9 cellular contexts compared by ENCODE assay signal in the genomic region with DNA sequence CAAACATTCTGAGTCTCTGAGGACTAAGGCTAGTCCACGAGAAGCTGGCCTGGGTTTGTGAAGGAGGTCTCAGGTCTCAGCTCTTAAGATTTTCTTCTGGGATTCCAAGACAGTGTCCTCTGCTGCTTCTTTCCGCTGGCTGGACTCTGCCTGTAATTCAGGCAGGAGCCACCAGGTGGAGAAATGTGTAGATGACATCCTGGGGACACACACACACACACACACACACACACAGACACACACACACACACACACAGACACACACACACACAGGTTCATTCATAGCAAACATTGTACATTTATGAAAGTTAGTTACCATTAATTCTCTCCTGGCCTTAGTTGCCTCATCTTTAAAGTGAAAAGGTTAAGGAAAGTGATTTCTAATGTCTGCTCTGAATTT. TPM values are rescaled to one million over a fixed set of nuclear protein-coding genes. Genes with fewer than 3 reads are reported as not detected.
A peak's percentile ranks its signal among the peaks of the same experiment; 100 is the strongest.
DNase-seq lines count a peak whose midpoint lies in the region; ATAC-seq and TF ChIP-seq lines count a peak whose summit lies in the region.
"Not testable (repeated sequence)": the region's sequence is repeated elsewhere in the genome, so short reads cannot be mapped to it uniquely, and the experiment has no call there.
"Had no signal": no experiment of that assay in that cellular context is flagged by ENCODE, and none has a peak within 500 bp of the region (broad histone marks: within the 10 kb centered on the region; RNA-seq: fewer than 3 reads in every experiment).

No MANE protein-coding gene starts in this region.

- not testable (repeated sequence) for H3K4me1 Mint-ChIP-seq in CD14-positive monocyte; activated CD4-positive, alpha-beta T cell treated with anti-CD3 and anti-CD28 coated beads, Interleukin-2, amount 10 ng/mL, durations not matched to agents 7 days and 5 days; memory B cell

- not testable (repeated sequence) for H3K27ac Mint-ChIP-seq in CD14-positive monocyte; activated CD4-positive, alpha-beta T cell treated with anti-CD3 and anti-CD28 coated beads, Interleukin-2, amount 10 ng/mL, durations not matched to agents 7 days and 5 days; memory B cell

- TF ChIP-seq CTCF in CD14-positive monocyte (IDR thresholded peaks at IDR 0.05) (peak; percentile 19), OCI-LY7 (conservative IDR thresholded peaks at IDR 0.05; ENCODE audit: low read length) (peak; percentile 61), epithelial cell of proximal tubule (conservative IDR thresholded peaks at IDR 0.05; ENCODE audit: low read depth, low read length) (peak; percentile 43)
- TF ChIP-seq CTCF in HEK293 (tag by site-specific recombination; IDR thresholded peaks at IDR 0.05): not testable (repeated sequence)

- H3K36me3 Mint-ChIP-seq in CD14-positive monocyte; activated CD4-positive, alpha-beta T cell treated with anti-CD3 and anti-CD28 coated beads, Interleukin-2, amount 10 ng/mL, durations not matched to agents 7 days and 5 days (ENCODE audit: low read depth); memory B cell: not testable (repeated sequence)

- not testable (repeated sequence) for H3K27ac ChIP-seq in HEK293 (ENCODE audit: extremely low read depth, low read depth, low read length); OCI-LY7 (ENCODE audit: low read depth, low read length, poor library complexity, severe bottlenecking)

- peak; percentile 27 for ATAC-seq in memory B cell (ENCODE audit: low read depth)

- not testable (repeated sequence) for H3K36me3 ChIP-seq in HEK293 (ENCODE audit: control insufficient read depth in 2 of 2, insufficient read depth in 1 of 2, low read length in 2 of 2); OCI-LY7 (ENCODE audit: insufficient read depth, low read length)

- peaks cover 5 to 12% (median 7%) of the 10 kb centered on the region in 3 donors for H3K27me3 Mint-ChIP-seq in CD14-positive monocyte (ENCODE audit: low read depth in 3 of 3)
- H3K27me3 Mint-ChIP-seq in activated CD4-positive, alpha-beta T cell treated with anti-CD3 and anti-CD28 coated beads, Interleukin-2, amount 10 ng/mL, durations not matched to agents 7 days and 5 days: peaks cover 39% of the 10 kb centered on the region
- H3K27me3 Mint-ChIP-seq in memory B cell: not testable (repeated sequence)

- not testable (repeated sequence) for BruUV-seq in OCI-LY7 (replicated peaks; lab: Mats Ljungman, UMichigan)

- not testable (repeated sequence) for H3K4me3 ChIP-seq in HEK293 (ENCODE audit: low read depth, low read length); OCI-LY7 (ENCODE audit: low read depth, low read length, poor library complexity, severe bottlenecking); epithelial cell of proximal tubule (ENCODE audit: low read depth, low read length)

- not testable (repeated sequence) for H3K9me2 ChIP-seq in OCI-LY7 (ENCODE audit: insufficient read depth, low read length)

- H3K9me3 Mint-ChIP-seq in CD14-positive monocyte; activated CD4-positive, alpha-beta T cell treated with anti-CD3 and anti-CD28 coated beads, Interleukin-2, amount 10 ng/mL, durations not matched to agents 7 days and 5 days; memory B cell: not testable (repeated sequence)

- H2AFZ ChIP-seq in OCI-LY7 (ENCODE audit: low read length): not testable (repeated sequence)

- H3K4me1 ChIP-seq in HEK293 (ENCODE audit: control insufficient read depth, insufficient read depth, low read length); OCI-LY7 (ENCODE audit: insufficient read depth, low read length, poor library complexity, severe bottlenecking): not testable (repeated sequence)

- not testable (repeated sequence) for H4K20me1 ChIP-seq in OCI-LY7 (ENCODE audit: insufficient read depth, low read length)

- DNase-seq in CD14-positive monocyte (ENCODE audit: low spot score); epithelial cell of proximal tubule (ENCODE audit: low read depth): not testable (repeated sequence)
- DNase-seq in OCI-LY7 (ENCODE audit: low spot score) (peak; percentile 38), memory B cell (ENCODE audit: low spot score in 2 of 2) (peak in 1 of 2 donors; percentile 14)
- DNase-seq in activated CD4-positive, alpha-beta T cell treated with anti-CD3 and anti-CD28 coated beads, Interleukin-2, amount 10 ng/mL, durations not matched to agents 7 days and 5 days: peak; percentile 50
- DNase-seq in activated naive CD4-positive, alpha-beta T cell treated with anti-CD3 and anti-CD28 coated beads, Interleukin-2, amount 50 U/mL, for 16 hours: peak; percentile 45
- DNase-seq in stimulated activated CD4-positive, alpha-beta T cell treated with anti-CD3 and anti-CD28 coated beads, TNF-alpha, amount 100 ng/mL, for 48 hours (ENCODE audit: low read depth in 3 of 3): peak in 2 of 3 donors; percentile 8 to 39

- H3K79me2 ChIP-seq in OCI-LY7 (ENCODE audit: insufficient read depth, low read depth, low read length): not testable (repeated sequence)

- CTCF ChIA-PET in HEK293 (lab: Yijun Ruan, JAX): interaction anchor here (1.0 to 1.8 kb wide), 3 partner anchors 68 to 94 kb away, joined by 3 to 10 read pairs (median 3); no protein-coding TSS in a partner anchor
- CTCF ChIA-PET in OCI-LY7 (lab: Charles Lee; ENCODE audit: unreplicated experiment): not testable (repeated sequence)
- CTCF ChIA-PET in activated CD4-positive, alpha-beta T cell treated with anti-CD3 and anti-CD28 coated beads, Interleukin-2, amount 10 ng/mL, durations not matched to agents 7 days and 5 days (lab: Charles Lee): interaction anchor here (0.7 to 1.1 kb wide), 3 partner anchors 15 to 92 kb away, joined by 3 to 4 read pairs (median 3); no protein-coding TSS in a partner anchor

- not testable (repeated sequence) for H3K9me3 ChIP-seq in HEK293 (ENCODE audit: control insufficient read depth, insufficient read depth, low read depth, low read length); OCI-LY7 (ENCODE audit: low read length)

- not testable (repeated sequence) for H3K4me3 Mint-ChIP-seq in CD14-positive monocyte; activated CD4-positive, alpha-beta T cell treated with anti-CD3 and anti-CD28 coated beads, Interleukin-2, amount 10 ng/mL, durations not matched to agents 7 days and 5 days; memory B cell

- intact Hi-C loops in CD14-positive monocyte (cut with micrococcal nuclease); OCI-LY7 (cut with micrococcal nuclease; ENCODE audit: unreplicated experiment): not testable (repeated sequence)

- not testable (repeated sequence) for H3K4me2 ChIP-seq in OCI-LY7 (ENCODE audit: low read length)

- POLR2A ChIA-PET in HEK293 (lab: Yijun Ruan, JAX); OCI-LY7 (lab: Charles Lee); activated CD4-positive, alpha-beta T cell treated with anti-CD3 and anti-CD28 coated beads, Interleukin-2, amount 10 ng/mL, durations not matched to agents 7 days and 5 days (lab: Charles Lee): not testable (repeated sequence)

TF ChIP-seq in HEK293, 187 proteins besides CTCF, POLR2A, EP300 and RAD21:
- TF ChIP-seq, protein P1, sequence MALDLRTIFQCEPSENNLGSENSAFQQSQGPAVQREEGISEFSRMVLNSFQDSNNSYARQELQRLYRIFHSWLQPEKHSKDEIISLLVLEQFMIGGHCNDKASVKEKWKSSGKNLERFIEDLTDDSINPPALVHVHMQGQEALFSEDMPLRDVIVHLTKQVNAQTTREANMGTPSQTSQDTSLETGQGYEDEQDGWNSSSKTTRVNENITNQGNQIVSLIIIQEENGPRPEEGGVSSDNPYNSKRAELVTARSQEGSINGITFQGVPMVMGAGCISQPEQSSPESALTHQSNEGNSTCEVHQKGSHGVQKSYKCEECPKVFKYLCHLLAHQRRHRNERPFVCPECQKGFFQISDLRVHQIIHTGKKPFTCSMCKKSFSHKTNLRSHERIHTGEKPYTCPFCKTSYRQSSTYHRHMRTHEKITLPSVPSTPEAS (tag by site-specific recombination; IDR thresholded peaks at IDR 0.05): peak; percentile 90

RNA-seq across cellular contexts. Expression of a gene that starts 18.9 kb away (rescaled TPM):
- polyA plus RNA-seq in CD14-positive monocyte: under 1 TPM; 0.26 to 0.36 TPM
- total RNA-seq in OCI-LY7 (2014; rRNA removed; shearing (Covaris generic)): 0.90 and 2.6 TPM in 2 replicates
- 1.6 and 3.6 TPM in 2 replicates for total RNA-seq in OCI-LY7 (2022)
- under 1 TPM; 0.69 to 0.74 TPM for total RNA-seq in activated CD4-positive, alpha-beta T cell treated with anti-CD3 and anti-CD28 coated beads, Interleukin-2, amount 10 ng/mL, durations not matched to agents 7 days and 5 days
- total RNA-seq in epithelial cell of proximal tubule: 109 and 127 TPM in 2 replicates
- total RNA-seq: occipital lobe had no signal

Comparison
In these comparisons a context has a peak if more than half of its experiments do, and no peak if none do; other contexts are left out.
1. RNA of a gene that starts 18.9 kb away (total RNA-seq): 109 to 127 TPM in epithelial cell of proximal tubule; 0.90 to 3.6 TPM in OCI-LY7 and 0.69 to 0.74 TPM in activated CD4-positive, alpha-beta T cell treated with anti-CD3 and anti-CD28 coated beads, Interleukin-2, amount 10 ng/mL, durations not matched to agents 7 days and 5 days; every median in the first group is over 10 times any median in the second.